Comparison of ENCODE assay signal across 1 cellular context in genomic region chr2:201257941-201258665, GRCh38.
A peak's percentile ranks its signal among the peaks of the same experiment; 100 is the strongest.
TF ChIP-seq lines count a peak whose summit lies in the region.

No MANE protein-coding gene starts in this region.

TF ChIP-seq in HepG2, 621 proteins besides CTCF, POLR2A, EP300 and RAD21 (continued from another document and continues in another):
- TF ChIP-seq ZBTB46 (CRISPR knock-in tag; IDR thresholded peaks at IDR 0.05; ENCODE audit: borderline replicate concordance), result no peak
- peak; percentile 72; the same call in 1 of the 2 replicates for TF ChIP-seq ZNF572 (CRISPR knock-in tag; IDR thresholded peaks at IDR 0.05)
- 0 out of 2 replicates have a peak, but pooled peaks have one; percentile 31 for TF ChIP-seq GZF1 (CRISPR knock-in tag; IDR thresholded peaks at IDR 0.05)
- peak; percentile 49; the same call in 1 of the 2 replicates for TF ChIP-seq KDM5B (CRISPR knock-in tag; IDR thresholded peaks at IDR 0.05; ENCODE audit: borderline replicate concordance)
- no peak for TF ChIP-seq ZNF207 (IDR thresholded peaks at IDR 0.05; ENCODE audit: borderline replicate concordance)
- TF ChIP-seq ZNF350 (CRISPR knock-in tag; IDR thresholded peaks at IDR 0.05; ENCODE audit: borderline replicate concordance, low read depth), result peak; percentile 28
- TF ChIP-seq ZNF552 (CRISPR knock-in tag; IDR thresholded peaks at IDR 0.05; ENCODE audit: borderline replicate concordance), result no peak; the same call in 1 of the 2 replicates
- TF ChIP-seq WIZ (CRISPR knock-in tag; IDR thresholded peaks at IDR 0.05), result no peak
- peak; percentile 26; the same call in 1 of the 2 replicates for TF ChIP-seq ERF (CRISPR knock-in tag; IDR thresholded peaks at IDR 0.05)
- no peak for TF ChIP-seq SIN3B (IDR thresholded peaks at IDR 0.05; ENCODE audit: low read length)
- TF ChIP-seq ZNF557 (CRISPR knock-in tag; IDR thresholded peaks at IDR 0.05), result no peak
- peak; percentile 91 for TF ChIP-seq ZNF687 (CRISPR knock-in tag; IDR thresholded peaks at IDR 0.05)
- no peak for TF ChIP-seq DDIT3 (CRISPR knock-in tag; IDR thresholded peaks at IDR 0.05)
- peak; percentile 70 for TF ChIP-seq ZNF501 (CRISPR knock-in tag; IDR thresholded peaks at IDR 0.05)
- TF ChIP-seq MXD1 (CRISPR knock-in tag; IDR thresholded peaks at IDR 0.05), result peak; percentile 24; the same call in 1 of the 2 replicates
- TF ChIP-seq MYNN (CRISPR knock-in tag; IDR thresholded peaks at IDR 0.05; ENCODE audit: low read depth), result 0 out of 2 replicates have a peak, but pooled peaks have one; percentile 51
- TF ChIP-seq U2AF2 (IDR thresholded peaks at IDR 0.05; ENCODE audit: low read depth, low read length), result no peak
- TF ChIP-seq DNMT3B (CRISPR knock-in tag; conservative IDR thresholded peaks at IDR 0.05), result no peak
- TF ChIP-seq JUN (CRISPR knock-in tag; IDR thresholded peaks at IDR 0.05), result no peak
- TF ChIP-seq YY1 (IDR thresholded peaks at IDR 0.05; ENCODE audit: insufficient read depth, insufficient replicate concordance, low read depth, low read length), result peak; percentile 28
- TF ChIP-seq THAP11 (CRISPR knock-in tag; IDR thresholded peaks at IDR 0.05), result peak; percentile 43; the same call in 1 of the 2 replicates
- peak; percentile 75; the same call in 1 of the 2 replicates for TF ChIP-seq NFKB2 (CRISPR knock-in tag; IDR thresholded peaks at IDR 0.05; ENCODE audit: borderline replicate concordance)
- no peak for TF ChIP-seq HOXA9 (CRISPR knock-in tag; IDR thresholded peaks at IDR 0.05; ENCODE audit: borderline replicate concordance)
- TF ChIP-seq PRDM10 (CRISPR knock-in tag; IDR thresholded peaks at IDR 0.05; ENCODE audit: low read depth), result peak; percentile 29; the same call in 1 of the 2 replicates
- no peak for TF ChIP-seq MXD3 (CRISPR knock-in tag; IDR thresholded peaks at IDR 0.05)
- TF ChIP-seq FOXK2 (IDR thresholded peaks at IDR 0.05), result no peak
- 0 out of 2 replicates have a peak, but pooled peaks have one; percentile 49 for TF ChIP-seq ZNF260 (CRISPR knock-in tag; IDR thresholded peaks at IDR 0.05; ENCODE audit: borderline replicate concordance, low read depth)
- peak; percentile 31; the same call in 1 of the 2 replicates for TF ChIP-seq ZFP41 (CRISPR knock-in tag; IDR thresholded peaks at IDR 0.05; ENCODE audit: borderline replicate concordance)
- no peak; the same call in 1 of the 2 replicates for TF ChIP-seq ARID4A (CRISPR knock-in tag; IDR thresholded peaks at IDR 0.05; ENCODE audit: borderline replicate concordance)
- 0 out of 2 replicates have a peak, but pooled peaks have one; percentile 17 for TF ChIP-seq EEA1 (CRISPR knock-in tag; IDR thresholded peaks at IDR 0.05; ENCODE audit: borderline replicate concordance)
- no peak for TF ChIP-seq ZNF30 (CRISPR knock-in tag; IDR thresholded peaks at IDR 0.05)
- TF ChIP-seq MTERF4 (CRISPR knock-in tag; IDR thresholded peaks at IDR 0.05), result no peak
- peak; percentile 29; the same call in 1 of the 2 replicates for TF ChIP-seq SMAD3 (CRISPR knock-in tag; IDR thresholded peaks at IDR 0.05)
- no peak for TF ChIP-seq CCAR2 (optimal IDR thresholded peaks at IDR 0.05; ENCODE audit: low read depth, low read length)
- TF ChIP-seq GRHL1 (CRISPR knock-in tag; conservative IDR thresholded peaks at IDR 0.05), result no peak
- TF ChIP-seq ZNF709 (CRISPR knock-in tag; IDR thresholded peaks at IDR 0.05), result no peak
- TF ChIP-seq GTF2F1 (IDR thresholded peaks at IDR 0.05; ENCODE audit: low read length), result no peak
- no peak for TF ChIP-seq IKZF1 (IDR thresholded peaks at IDR 0.05)
- TF ChIP-seq HDAC2 (CRISPR knock-in tag; IDR thresholded peaks at IDR 0.05), result peak; percentile 51
- peak; percentile 32; the same call in 1 of the 2 replicates for TF ChIP-seq ZNF556 (CRISPR knock-in tag; IDR thresholded peaks at IDR 0.05; ENCODE audit: borderline replicate concordance)
- TF ChIP-seq ZBTB8A (CRISPR knock-in tag; IDR thresholded peaks at IDR 0.05; ENCODE audit: borderline replicate concordance, low read depth), result no peak
